In genomic region chr22:42368379-42369249, GRCh38 we compare ENCODE assay signal across 9 cellular contexts.
DNase-seq lines count a peak whose midpoint lies in the region; ATAC-seq, FAIRE-seq and TF ChIP-seq lines count a peak whose summit lies in the region.
"Had no signal": no experiment of that assay in that cellular context is flagged by ENCODE, and none has a peak within 500 bp of the region (broad histone marks: within the 10 kb centered on the region; RNA-seq: fewer than 3 reads in every experiment).

No MANE protein-coding gene starts in this region.

- TF ChIP-seq RAD21 in A549 (conservative IDR thresholded peaks at IDR 0.05 in 1 of 2, IDR thresholded peaks at IDR 0.05 in 1 of 2): no peak

- ATAC-seq in A549: peak; percentile 39 to 53
- peak; percentile 9 for ATAC-seq in GM19397 (IDR thresholded peaks at IDR 0.05; ENCODE audit: unreplicated experiment)
- peak; percentile 42 to 50 for ATAC-seq in activated T-cell treated with anti-CD3 and anti-CD28 coated beads, Interleukin-2, amount 50 U/mL, for 72 hours (replicated peaks in 1 of 2)
- ATAC-seq in right cardiac atrium: peak in 1 of 2 donors; percentile 2

- no peak for TF ChIP-seq CTCF in A549 (IDR thresholded peaks at IDR 0.05)

- no peak for DNase-seq in A549 (ENCODE audit: low read depth in 1 of 2, low spot score in 1 of 2)
- peak; percentile 31 to 32 for DNase-seq in activated T-cell treated with anti-CD3 and anti-CD28 coated beads, Interleukin-2, amount 50 U/mL, for 72 hours
- DNase-seq in right cardiac atrium: peak in 2 of 3 donors; percentile 52 to 74
- no peak for DNase-seq in germinal center (ENCODE audit: low spot score)
- DNase-seq in AG08395 (ENCODE audit: low spot score): no peak

- H3K27ac Mint-ChIP-seq in activated T-cell treated with anti-CD3 and anti-CD28 coated beads, Interleukin-2, amount 50 U/mL, for 72 hours: no peak overlapping the region

- H3K36me3 ChIP-seq in HUES6 (ENCODE audit: control insufficient read depth, insufficient read depth, low read length): no peaks in the 10 kb centered on the region
- H3K36me3 ChIP-seq in skeletal muscle satellite cell (ENCODE audit: insufficient read depth, low read length): no peaks in the 10 kb centered on the region

- H3K9me3 Mint-ChIP-seq in activated T-cell treated with anti-CD3 and anti-CD28 coated beads, Interleukin-2, amount 50 U/mL, for 72 hours: no peaks in the 10 kb centered on the region

- FAIRE-seq in A549 (lab: Jason Lieb, UNC): no peak
- FAIRE-seq: endometrium had no signal

- 1% methylated on average over 17 of the region's 86 CpGs for WGBS in A549 (ENCODE audit: missing lambda C conversion rate)
- WGBS in right cardiac atrium: 2% methylated on average over 86 of the region's 86 CpGs

- H3K4me1 Mint-ChIP-seq in activated T-cell treated with anti-CD3 and anti-CD28 coated beads, Interleukin-2, amount 50 U/mL, for 72 hours (ENCODE audit: low read depth): peaks cover 17% of the 10 kb centered on the region

- TF ChIP-seq EP300 in A549 (IDR thresholded peaks at IDR 0.05): no peak

- peak overlapping the region; percentile 27 to 79; a peak in 4 of 6 replicates for H3K27ac ChIP-seq in A549
- no peak overlapping the region for H3K27ac ChIP-seq in HUES6 (ENCODE audit: low read depth, low read length)
- H3K27ac ChIP-seq in right cardiac atrium (ENCODE audit: low read length): no peak overlapping the region

- intact Hi-C loops in right cardiac atrium (cut with DNase I): no loop called here

- no peak for TF ChIP-seq POLR2A in A549 (IDR thresholded peaks at IDR 0.05; ENCODE audit: low read length)

- POLR2A ChIA-PET in A549 (lab: Yijun Ruan, JAX): interaction anchor here (0.5 to 0.8 kb wide), 3 partner anchors 9 to 27 kb away, joined by 3 to 4 read pairs (median 4); no protein-coding TSS in a partner anchor

- peaks cover 34% of the 10 kb centered on the region for H3K27me3 Mint-ChIP-seq in activated T-cell treated with anti-CD3 and anti-CD28 coated beads, Interleukin-2, amount 50 U/mL, for 72 hours (ENCODE audit: low read depth)

- H3K4me3 ChIP-seq in A549 (peak overlapping the region; percentile 47), HUES6 (ENCODE audit: low read depth, low read length) (peak overlapping the region; percentile 82), right cardiac atrium (ENCODE audit: low read length) (peak overlapping the region; percentile 37), skeletal muscle satellite cell (ENCODE audit: low read length) (peak overlapping the region; percentile 63)

- peak overlapping the region; percentile 82 to 97 for H3K4me3 Mint-ChIP-seq in activated T-cell treated with anti-CD3 and anti-CD28 coated beads, Interleukin-2, amount 50 U/mL, for 72 hours

- no peaks in the 10 kb centered on the region for H3K36me3 Mint-ChIP-seq in activated T-cell treated with anti-CD3 and anti-CD28 coated beads, Interleukin-2, amount 50 U/mL, for 72 hours (ENCODE audit: insufficient read depth in 2 of 2)

- H3K4me1 ChIP-seq in A549 (0 out of 3 replicates have a peak, but pooled peaks cover 5% of the 10 kb centered on the region), HUES6 (ENCODE audit: control insufficient read depth, insufficient read depth, low read length) (peaks cover 43% of the 10 kb centered on the region), right cardiac atrium (ENCODE audit: control insufficient read depth, insufficient read depth, low read length) (no peaks in the 10 kb centered on the region), skeletal muscle satellite cell (ENCODE audit: control insufficient read depth, insufficient read depth, low read length) (peaks cover 13% of the 10 kb centered on the region)

- H3K9ac ChIP-seq in HUES6 (ENCODE audit: low read length) (peak overlapping the region; percentile 46), skeletal muscle satellite cell (ENCODE audit: low read depth, low read length) (peak overlapping the region; percentile 41)

- H3K4me2 ChIP-seq in A549 (peak overlapping the region; percentile 73), skeletal muscle satellite cell (ENCODE audit: low read length) (peak overlapping the region; percentile 90)

- H3K9me3 ChIP-seq in A549 (no peaks in the 10 kb centered on the region), HUES6 (ENCODE audit: control insufficient read depth, insufficient read depth, low read depth, low read length) (no peaks in the 10 kb centered on the region), right cardiac atrium (ENCODE audit: control insufficient read depth, low read length) (no peaks in the 10 kb centered on the region), skeletal muscle satellite cell (replicated peaks; ENCODE audit: low read length) (no peaks in the 10 kb centered on the region)

- CTCF ChIA-PET in A549 (lab: Yijun Ruan, JAX): no interaction called here

- H3K27me3 ChIP-seq in HUES6 (ENCODE audit: control insufficient read depth, insufficient read depth, low read length) (peaks cover 24% of the 10 kb centered on the region), right cardiac atrium (ENCODE audit: control insufficient read depth, insufficient read depth) (no peaks in the 10 kb centered on the region), skeletal muscle satellite cell (ENCODE audit: control insufficient read depth, insufficient read depth, low read length) (peaks cover 50% of the 10 kb centered on the region)

TF ChIP-seq in A549, 52 proteins besides CTCF, POLR2A, EP300 and RAD21:
- TF ChIP-seq CHD2 (IDR thresholded peaks at IDR 0.05; ENCODE audit: low read length, partially characterized antibody) (no peak), PHF8 (IDR thresholded peaks at IDR 0.05; ENCODE audit: borderline replicate concordance, low read depth) (peak; percentile 32; the same call in 1 of the 2 replicates), POLR2AphosphoS2 (conservative IDR thresholded peaks at IDR 0.05; ENCODE audit: low read length) (no peak), CEBPB (IDR thresholded peaks at IDR 0.05) (no peak), RNF2 (IDR thresholded peaks at IDR 0.05; ENCODE audit: borderline replicate concordance, low read depth) (peak; percentile 61; the same call in 1 of the 2 replicates), HOXB5 (CRISPR knock-in tag; IDR thresholded peaks at IDR 0.05) (no peak), MAX (IDR thresholded peaks at IDR 0.05) (peak; percentile 42), JUNB (IDR thresholded peaks at IDR 0.05) (no peak), EHMT2 (IDR thresholded peaks at IDR 0.05; ENCODE audit: low read depth) (no peak), GATA3 (IDR thresholded peaks at IDR 0.05; ENCODE audit: borderline replicate concordance) (no peak), HES2 (IDR thresholded peaks at IDR 0.05) (no peak), CBX8 (IDR thresholded peaks at IDR 0.05) (no peak)
- TF ChIP-seq, protein P1, sequence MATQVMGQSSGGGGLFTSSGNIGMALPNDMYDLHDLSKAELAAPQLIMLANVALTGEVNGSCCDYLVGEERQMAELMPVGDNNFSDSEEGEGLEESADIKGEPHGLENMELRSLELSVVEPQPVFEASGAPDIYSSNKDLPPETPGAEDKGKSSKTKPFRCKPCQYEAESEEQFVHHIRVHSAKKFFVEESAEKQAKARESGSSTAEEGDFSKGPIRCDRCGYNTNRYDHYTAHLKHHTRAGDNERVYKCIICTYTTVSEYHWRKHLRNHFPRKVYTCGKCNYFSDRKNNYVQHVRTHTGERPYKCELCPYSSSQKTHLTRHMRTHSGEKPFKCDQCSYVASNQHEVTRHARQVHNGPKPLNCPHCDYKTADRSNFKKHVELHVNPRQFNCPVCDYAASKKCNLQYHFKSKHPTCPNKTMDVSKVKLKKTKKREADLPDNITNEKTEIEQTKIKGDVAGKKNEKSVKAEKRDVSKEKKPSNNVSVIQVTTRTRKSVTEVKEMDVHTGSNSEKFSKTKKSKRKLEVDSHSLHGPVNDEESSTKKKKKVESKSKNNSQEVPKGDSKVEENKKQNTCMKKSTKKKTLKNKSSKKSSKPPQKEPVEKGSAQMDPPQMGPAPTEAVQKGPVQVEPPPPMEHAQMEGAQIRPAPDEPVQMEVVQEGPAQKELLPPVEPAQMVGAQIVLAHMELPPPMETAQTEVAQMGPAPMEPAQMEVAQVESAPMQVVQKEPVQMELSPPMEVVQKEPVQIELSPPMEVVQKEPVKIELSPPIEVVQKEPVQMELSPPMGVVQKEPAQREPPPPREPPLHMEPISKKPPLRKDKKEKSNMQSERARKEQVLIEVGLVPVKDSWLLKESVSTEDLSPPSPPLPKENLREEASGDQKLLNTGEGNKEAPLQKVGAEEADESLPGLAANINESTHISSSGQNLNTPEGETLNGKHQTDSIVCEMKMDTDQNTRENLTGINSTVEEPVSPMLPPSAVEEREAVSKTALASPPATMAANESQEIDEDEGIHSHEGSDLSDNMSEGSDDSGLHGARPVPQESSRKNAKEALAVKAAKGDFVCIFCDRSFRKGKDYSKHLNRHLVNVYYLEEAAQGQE (IDR thresholded peaks at IDR 0.05): no peak

Comparison
In these comparisons a context has a peak if more than half of its experiments do, and no peak if none do; other contexts are left out.
1. DNase-seq: peak in activated T-cell treated with anti-CD3 and anti-CD28 coated beads, Interleukin-2, amount 50 U/mL, for 72 hours (2 of 2) and right cardiac atrium (2 of 3); none in A549 (0 of 2), germinal center (single experiment) and AG08395 (single experiment).
2. H3K27ac ChIP-seq: peak in A549 (2 of 2); none in HUES6 (single experiment) and right cardiac atrium (single experiment).
3. Peak in every context shown above with its lines, with median percentiles within 50 percentile points of each other: H3K4me3 ChIP-seq.